17 cellular contexts compared by ENCODE assay signal in the genomic region with DNA sequence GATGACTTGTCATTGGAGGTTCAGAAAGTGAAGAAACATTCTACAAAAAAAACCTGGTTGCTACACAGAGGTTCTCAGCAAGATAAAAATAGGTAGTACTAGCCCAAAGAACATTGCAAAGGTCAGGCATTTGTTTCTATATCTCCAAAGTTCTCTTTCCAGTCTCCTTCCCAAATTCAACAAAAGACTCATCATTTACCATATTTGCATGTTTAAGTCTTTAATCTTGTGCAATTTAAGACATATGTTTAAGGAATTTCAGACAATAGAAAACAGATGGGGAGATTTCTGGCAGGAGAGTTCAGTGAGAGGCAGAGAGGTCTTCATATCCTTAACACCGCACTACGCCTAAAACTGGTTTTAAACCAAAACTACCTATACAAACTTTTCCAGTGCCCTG.
"Had no signal": no experiment of that assay in that cellular context is flagged by ENCODE, and none has a peak within 500 bp of the region (broad histone marks: within the 10 kb centered on the region; RNA-seq: fewer than 3 reads in every experiment).

No MANE protein-coding gene starts in this region.

- DNase-seq: activated CD4-positive, alpha-beta T cell treated with anti-CD3 and anti-CD28 coated beads, Interleukin-2, amount 10 ng/mL, durations not matched to agents 24 days and 14 days; activated CD4-positive, CD25-positive, alpha-beta regulatory T cell; activated CD8-positive, alpha-beta memory T cell treated with anti-CD3 and anti-CD28 coated beads, Interleukin-2, amount 50 U/mL, for 4 hours; activated CD8-positive, alpha-beta T cell treated with anti-CD3 and anti-CD28 coated beads, Interleukin-2, amount 10 ng/mL, durations not matched to agents 7 days and 5 days; activated gamma-delta T cell; activated T-cell treated with anti-CD3 and anti-CD28 coated beads, Interleukin-2, amount 50 U/mL, for 48 hours; amniotic stem cell; central memory CD4-positive, alpha-beta T cell; colonic mucosa; ovary; right lobe of liver; stimulated activated naive CD8-positive, alpha-beta T cell treated with anti-CD3 and anti-CD28 coated beads, Interleukin-15, amount 100 ng/mL, for 72 hours; upper lobe of left lung had no signal

- H3K36me3 Mint-ChIP-seq: activated naive CD4-positive, alpha-beta T cell treated with anti-CD3 and anti-CD28 coated beads, Interleukin-2, amount 50 U/mL, for 72 hours; neural progenitor cell had no signal

- H3K4me3 ChIP-seq: colonic mucosa, esophagus muscularis mucosa, neural progenitor cell, ovary, right lobe of liver, upper lobe of left lung had no signal

- H3K27ac Mint-ChIP-seq: activated CD4-positive, alpha-beta T cell treated with anti-CD3 and anti-CD28 coated beads, Interleukin-2, amount 10 ng/mL, durations not matched to agents 24 days and 14 days; activated CD8-positive, alpha-beta T cell treated with anti-CD3 and anti-CD28 coated beads, Interleukin-2, amount 10 ng/mL, durations not matched to agents 7 days and 5 days; activated naive CD4-positive, alpha-beta T cell treated with anti-CD3 and anti-CD28 coated beads, Interleukin-2, amount 50 U/mL, for 72 hours; neural progenitor cell; stimulated activated naive CD8-positive, alpha-beta T cell treated with anti-CD3 and anti-CD28 coated beads, Interleukin-15, amount 100 ng/mL, for 72 hours had no signal

- H3K9me3 Mint-ChIP-seq: activated CD4-positive, alpha-beta T cell treated with anti-CD3 and anti-CD28 coated beads, Interleukin-2, amount 10 ng/mL, durations not matched to agents 24 days and 14 days; activated naive CD4-positive, alpha-beta T cell treated with anti-CD3 and anti-CD28 coated beads, Interleukin-2, amount 50 U/mL, for 72 hours; neural progenitor cell had no signal

- H3K4me3 Mint-ChIP-seq: activated CD4-positive, alpha-beta T cell treated with anti-CD3 and anti-CD28 coated beads, Interleukin-2, amount 10 ng/mL, durations not matched to agents 24 days and 14 days; activated CD8-positive, alpha-beta T cell treated with anti-CD3 and anti-CD28 coated beads, Interleukin-2, amount 10 ng/mL, durations not matched to agents 7 days and 5 days; neural progenitor cell; stimulated activated naive CD8-positive, alpha-beta T cell treated with anti-CD3 and anti-CD28 coated beads, Interleukin-15, amount 100 ng/mL, for 72 hours had no signal

- H3K4me1 ChIP-seq: colonic mucosa, neural progenitor cell, right lobe of liver had no signal

- H3K9me3 ChIP-seq: colonic mucosa, esophagus muscularis mucosa, ovary, right lobe of liver, upper lobe of left lung had no signal

- H3K4me1 Mint-ChIP-seq: neural progenitor cell had no signal

- H3K27me3 ChIP-seq: colonic mucosa, esophagus muscularis mucosa, neural progenitor cell, ovary, right lobe of liver, upper lobe of left lung had no signal

- H3K27ac ChIP-seq: colonic mucosa, esophagus muscularis mucosa, neural progenitor cell, ovary, right lobe of liver, upper lobe of left lung had no signal

- ATAC-seq: activated CD8-positive, alpha-beta T cell treated with anti-CD3 and anti-CD28 coated beads, Interleukin-2, amount 10 ng/mL, durations not matched to agents 7 days and 5 days; activated naive CD4-positive, alpha-beta T cell treated with anti-CD3 and anti-CD28 coated beads, Interleukin-2, amount 50 U/mL, for 72 hours; left lobe of liver; right lobe of liver; stimulated activated naive CD8-positive, alpha-beta T cell treated with anti-CD3 and anti-CD28 coated beads, Interleukin-15, amount 100 ng/mL, for 72 hours had no signal

- H3K36me3 ChIP-seq: colonic mucosa, esophagus muscularis mucosa, neural progenitor cell, ovary, right lobe of liver, upper lobe of left lung had no signal
